In genomic region chr3:159796744-159797143, GRCh38 we compare ENCODE assay signal across 14 cellular contexts. TPM values are rescaled to one million over a fixed set of nuclear protein-coding genes. Genes with fewer than 3 reads are reported as not detected.
DNase-seq lines count a peak whose midpoint lies in the region.
"Had no signal": no experiment of that assay in that cellular context is flagged by ENCODE, and none has a peak within 500 bp of the region (broad histone marks: within the 10 kb centered on the region; RNA-seq: fewer than 3 reads in every experiment).

No MANE protein-coding gene starts in this region.

- DNase-seq in AG08396 (ENCODE audit: low spot score) (peak; percentile 32), RPMI7951 (ENCODE audit: low read depth) (peak; percentile 78), fibroblast of gingiva (ENCODE audit: low read depth) (peak; percentile 56), myocyte (ENCODE audit: low read depth) (peak; percentile 36), NCI-H2107 (lab: John Stamatoyannopoulos, UW) (no peak), DMS 273 treated with DMSO at 0.1 percent for 48 hours (lab: John Stamatoyannopoulos, UW) (no peak), SKM-1 treated with dmso at 0.1 percent for 144 hours (lab: John Stamatoyannopoulos, UW; ENCODE audit: unreplicated experiment) (no peak)
- no peak for DNase-seq in activated CD4-positive, alpha-beta T cell treated with anti-CD3 and anti-CD28 coated beads, Interleukin-2, amount 50 U/mL, for 4 hours
- DNase-seq: activated T-cell treated with anti-CD3 and anti-CD28 coated beads for 4 hours; CD4-positive, alpha-beta memory T cell; endodermal cell; naive thymus-derived CD8-positive, alpha-beta T cell; NCI-H2171 had no signal

RNA-seq across cellular contexts. Expression of gene SCHIP1, which starts 42.9 kb away (rescaled TPM):
- 0.72 and 1.3 TPM in 2 replicates for total RNA-seq in RPMI7951 (2014; rRNA removed; shearing (Covaris generic))
- total RNA-seq in myocyte, result 17.1 and 26.5 TPM in 2 replicates
- 9.3 TPM for polyA plus RNA-seq in myocyte (2012)
- total RNA-seq: CD4-positive, alpha-beta memory T cell; naive thymus-derived CD8-positive, alpha-beta T cell; T-helper 1 cell treated with Interleukin-12 subunit alpha and Interleukin-12 subunit beta and Interleukin-4 antibody, amounts not matched to agents 30 ng/mL and 1 ng/mL, for 36 hours had no signal
- polyA plus RNA-seq: CD4-positive, alpha-beta memory T cell; naive thymus-derived CD8-positive, alpha-beta T cell had no signal

Comparison
In these comparisons a context has a peak if more than half of its experiments do, and no peak if none do; other contexts are left out.
1. DNase-seq: peak in AG08396 (single experiment), RPMI7951 (single experiment), fibroblast of gingiva (single experiment) and myocyte (single experiment); none in NCI-H2107 (single experiment), activated CD4-positive, alpha-beta T cell treated with anti-CD3 and anti-CD28 coated beads, Interleukin-2, amount 50 U/mL, for 4 hours (0 of 2), DMS 273 treated with DMSO at 0.1 percent for 48 hours (single experiment) and SKM-1 treated with dmso at 0.1 percent for 144 hours (single experiment).